In the genomic region with DNA sequence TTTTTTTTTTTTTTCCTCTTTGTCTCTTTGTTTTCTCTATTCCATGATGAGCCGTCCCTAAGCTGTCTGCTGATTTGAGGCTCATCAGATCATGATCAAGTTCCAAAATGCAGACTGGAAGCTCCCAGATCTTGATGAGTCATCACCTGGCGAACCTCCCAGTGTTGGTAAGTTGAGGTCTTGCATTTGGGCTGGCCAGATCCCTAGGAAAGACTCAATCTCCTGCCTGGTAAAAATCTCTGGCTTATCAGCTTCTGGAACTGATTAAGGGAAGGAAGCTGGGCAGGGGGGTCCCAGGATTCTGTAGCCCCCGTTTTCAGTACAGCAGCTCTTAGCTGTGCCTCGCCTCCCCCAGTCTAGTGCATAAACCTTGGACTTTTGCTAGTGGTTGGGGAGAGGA, we compare ENCODE assay signal across 12 cellular contexts.
DNase-seq lines count a peak whose midpoint lies in the region; ATAC-seq and TF ChIP-seq lines count a peak whose summit lies in the region.
"Had no signal": no experiment of that assay in that cellular context is flagged by ENCODE, and none has a peak within 500 bp of the region (broad histone marks: within the 10 kb centered on the region; RNA-seq: fewer than 3 reads in every experiment).

No MANE protein-coding gene starts in this region.

- no peak overlapping the region for H3K4me3 Mint-ChIP-seq in HFFc6

- H3K4me2 ChIP-seq in MM.1S (ENCODE audit: low read depth, low read length) = no peak overlapping the region
- H3K4me2 ChIP-seq: KMS-11 had no signal

- H3K4me3 ChIP-seq in adrenal gland (no peak overlapping the region), MM.1S (ENCODE audit: low read length) (no peak overlapping the region)

- H3K36me3 Mint-ChIP-seq in HFFc6 (ENCODE audit: low read depth) = peaks cover 6% of the 10 kb centered on the region; the same call in 1 of the 2 replicates

- H3K27me3 ChIP-seq in adrenal gland (no peaks in the 10 kb centered on the region), MM.1S (replicated peaks; ENCODE audit: insufficient read depth, low read length) (peaks cover 95% of the 10 kb centered on the region)

- intact Hi-C loops in adrenal gland (cut with DNase I) = no loop called here

- no peak overlapping the region for H3K9ac ChIP-seq in MM.1S (ENCODE audit: low read length)
- H3K9ac ChIP-seq: KMS-11 had no signal

- no peak overlapping the region for H3K27ac Mint-ChIP-seq in HFFc6

- no peak for TF ChIP-seq CTCF in HFFc6 (IDR thresholded peaks at IDR 0.05)
- no peak for TF ChIP-seq CTCF in adrenal gland (IDR thresholded peaks at IDR 0.05)
- TF ChIP-seq CTCF in MM.1S (IDR thresholded peaks at IDR 0.05; ENCODE audit: low read length) = no peak

- no peaks in the 10 kb centered on the region for H4K20me1 ChIP-seq in MM.1S (ENCODE audit: insufficient read depth, low read length)

- ATAC-seq in GM18519 (IDR thresholded peaks at IDR 0.05; ENCODE audit: low FRiP score, unreplicated experiment) = no peak
- ATAC-seq: Panc1 had no signal

- DNase-seq in COLO668 (lab: John Stamatoyannopoulos, UW; ENCODE audit: unreplicated experiment) (peak; percentile 39), HFFc6 (peak; percentile 74), adrenal gland (peak; percentile 69 to 91 (median 83)), iris pigment epithelial cell (ENCODE audit: low read depth) (peak; percentile 86), MM.1S (no peak), globus pallidus (ENCODE audit: low spot score) (no peak), SIG-M5 (lab: John Stamatoyannopoulos, UW) (no peak)
- DNase-seq: activated gamma-delta T cell, GF-D8 had no signal

- H3K27me3 Mint-ChIP-seq in HFFc6 (ENCODE audit: insufficient read depth) = peaks cover 40% of the 10 kb centered on the region

- H3K36me3 ChIP-seq in adrenal gland (replicated peaks in 1 of 2) (no peaks in the 10 kb centered on the region), MM.1S (replicated peaks; ENCODE audit: insufficient read depth, low read length) (no peaks in the 10 kb centered on the region)

- H2AFZ ChIP-seq in MM.1S (ENCODE audit: low read length) = no peak overlapping the region

- H3K9me2 ChIP-seq in MM.1S (replicated peaks; ENCODE audit: insufficient read depth, low read length) = no peaks in the 10 kb centered on the region

- no peak for TF ChIP-seq POLR2A in adrenal gland (IDR thresholded peaks at IDR 0.05)

- H3F3A ChIP-seq in MM.1S (ENCODE audit: insufficient read depth, low read length) = no peaks in the 10 kb centered on the region

- H3K27ac ChIP-seq in adrenal gland = no peak overlapping the region
- no peak overlapping the region for H3K27ac ChIP-seq in MM.1S (ENCODE audit: low read length)
- H3K27ac ChIP-seq: KMS-11 had no signal

- WGBS in adrenal gland, 4 donors = 29 to 39% (median 37%) methylated on average over 4 of the region's 4 CpGs

- H3K4me1 Mint-ChIP-seq in HFFc6 (ENCODE audit: low read depth) = peaks cover 17% of the 10 kb centered on the region

- no peaks in the 10 kb centered on the region for H3K9me3 ChIP-seq in adrenal gland (replicated peaks in 1 of 3)
- no peaks in the 10 kb centered on the region for H3K9me3 ChIP-seq in MM.1S (replicated peaks; ENCODE audit: insufficient read depth, low read length)

- H3K4me1 ChIP-seq in adrenal gland (replicated peaks in 1 of 2) (no peaks in the 10 kb centered on the region), MM.1S (ENCODE audit: low read length) (no peaks in the 10 kb centered on the region)

- no peaks in the 10 kb centered on the region for H3K79me2 ChIP-seq in MM.1S (ENCODE audit: low read length)

- H3K9me3 Mint-ChIP-seq in HFFc6 = peaks cover 20% of the 10 kb centered on the region

Comparison
In these comparisons a context has a peak if more than half of its experiments do, and no peak if none do; other contexts are left out.
1. DNase-seq: peak in COLO668 (single experiment), HFFc6 (single experiment), adrenal gland (7 of 7) and iris pigment epithelial cell (single experiment); none in MM.1S (single experiment), globus pallidus (single experiment) and SIG-M5 (single experiment).